Comparison of ENCODE assay signal across 11 cellular contexts in genomic region chr7:111796671-111797070, GRCh38.
DNase-seq lines count a peak whose midpoint lies in the region; ATAC-seq, FAIRE-seq and TF ChIP-seq lines count a peak whose summit lies in the region.
"Had no signal": no experiment of that assay in that cellular context is flagged by ENCODE, and none has a peak within 500 bp of the region (broad histone marks: within the 10 kb centered on the region; RNA-seq: fewer than 3 reads in every experiment).

No MANE protein-coding gene starts in this region.

- H4K20me1 ChIP-seq in HepG2 (ENCODE audit: insufficient read depth, low read length), result no peaks in the 10 kb centered on the region

- FAIRE-seq in HepG2 (lab: Jason Lieb, UNC) (no peak), frontal cortex (lab: Jason Lieb, UNC) (no peak)

- TF ChIP-seq POLR2A in HepG2 (IDR thresholded peaks at IDR 0.05; ENCODE audit: insufficient read depth in 1 of 2, low read depth in 2 of 2, low read length in 2 of 2) (no peak), right lobe of liver (IDR thresholded peaks at IDR 0.05) (no peak), erythroblast (IDR thresholded peaks at IDR 0.05; ENCODE audit: low read length) (no peak), testis (IDR thresholded peaks at IDR 0.05) (no peak), tibial nerve (IDR thresholded peaks at IDR 0.05) (no peak)

- H3K27me3 ChIP-seq in HepG2 (ENCODE audit: control insufficient read depth in 1 of 2, insufficient read depth in 2 of 2, low read length in 2 of 2) (no peaks in the 10 kb centered on the region), right lobe of liver (no peaks in the 10 kb centered on the region), NT2/D1 (ENCODE audit: insufficient read depth, insufficient read length) (no peaks in the 10 kb centered on the region), testis (no peaks in the 10 kb centered on the region), tibial nerve (no peaks in the 10 kb centered on the region)
- H3K27me3 ChIP-seq: dorsolateral prefrontal cortex had no signal

- H3K27ac ChIP-seq in HepG2 (ENCODE audit: extremely low read length, insufficient read depth, low read length) (no peak overlapping the region), right lobe of liver (no peak overlapping the region), testis (no peak overlapping the region), tibial nerve (no peak overlapping the region)
- H3K27ac ChIP-seq: C4-2B, dorsolateral prefrontal cortex had no signal

- H3K36me3 ChIP-seq in HepG2 (replicated peaks in 1 of 2; ENCODE audit: control insufficient read depth in 1 of 2, insufficient read depth in 2 of 2, low read length in 2 of 2) (peaks cover 0 to 1% of the 10 kb centered on the region in 2 experiments; a peak in 2 of 5 replicates), right lobe of liver (peaks cover 0 to 3% (median 0%) of the 10 kb centered on the region in 4 donors), NT2/D1 (ENCODE audit: insufficient read depth, insufficient read length, low read length) (no peaks in the 10 kb centered on the region), testis (ENCODE audit: low read depth, missing control alignments) (no peaks in the 10 kb centered on the region), tibial nerve (peaks cover 0 to 84% (median 0%) of the 10 kb centered on the region in 3 donors)

- POLR2A ChIA-PET in HepG2 (lab: Yijun Ruan, JAX), result no interaction called here

- WGBS in HepG2 (ENCODE audit: low lambda C conversion rate), result 88% methylated on average over 7 of the region's 7 CpGs
- 84% methylated on average over 7 of the region's 7 CpGs for WGBS in right lobe of liver (ENCODE audit: insufficient coverage, low coverage, low lambda C conversion rate, missing lambda C conversion rate)
- 85 to 86% methylated on average over 7 of the region's 7 CpGs for WGBS in testis, 2 donors
- 88 to 92% methylated on average over 7 of the region's 7 CpGs for WGBS in tibial nerve, 2 donors

- H3K79me2 ChIP-seq in HepG2 (ENCODE audit: insufficient read depth, low read length), result no peaks in the 10 kb centered on the region

- no peak overlapping the region for H3K9ac ChIP-seq in HepG2 (ENCODE audit: insufficient read depth, low read depth, low read length)
- H3K9ac ChIP-seq in NT2/D1 (ENCODE audit: insufficient read length, low read depth), result no peak overlapping the region

- H3K4me3 ChIP-seq in HepG2 (replicated peaks in 1 of 3; ENCODE audit: insufficient read depth in 1 of 3, low read depth in 2 of 3, low read length in 3 of 3) (no peak overlapping the region), right lobe of liver (no peak overlapping the region), NT2/D1 (ENCODE audit: insufficient read length, low read depth) (no peak overlapping the region), testis (no peak overlapping the region), tibial nerve (no peak overlapping the region)
- H3K4me3 ChIP-seq: dorsolateral prefrontal cortex had no signal

- DNase-seq in HepG2 (ENCODE audit: low spot score) (no peak), right lobe of liver (no peak), NT2/D1 (ENCODE audit: low read depth, low spot score) (peak; percentile 5), erythroblast (lab: John Stamatoyannopoulos, UW) (peak; percentile 30 to 34), testis (peak; percentile 23), frontal cortex (ENCODE audit: low spot score in 2 of 2) (no peak), tibial nerve (ENCODE audit: low spot score in 2 of 2) (no peak)
- DNase-seq in activated CD4-positive, CD25-positive, alpha-beta regulatory T cell (lab: John Stamatoyannopoulos, UW), result no peak
- DNase-seq: dorsolateral prefrontal cortex; stimulated activated naive CD4-positive, alpha-beta T cell treated with Interleukin-2 at 50 U/mL for 16 hours had no signal

- TF ChIP-seq CTCF in HepG2 (CRISPR knock-in tag; IDR thresholded peaks at IDR 0.05), result no peak
- TF ChIP-seq CTCF in right lobe of liver (IDR thresholded peaks at IDR 0.05), result no peak
- TF ChIP-seq CTCF in testis (IDR thresholded peaks at IDR 0.05), result no peak
- TF ChIP-seq CTCF in tibial nerve (IDR thresholded peaks at IDR 0.05), result no peak

- no peak overlapping the region for H2AFZ ChIP-seq in HepG2 (ENCODE audit: low read length)

- no TSS peak for BruUV-seq in HepG2 (replicated peaks; lab: Mats Ljungman, UMichigan)

- peaks cover 42% of the 10 kb centered on the region for H3K9me3 ChIP-seq in HepG2 (ENCODE audit: low read length)
- H3K9me3 ChIP-seq in right lobe of liver, result peaks cover 3 to 20% (median 9%) of the 10 kb centered on the region in 4 donors
- H3K9me3 ChIP-seq in NT2/D1 (ENCODE audit: insufficient read depth, low read length), result peaks cover 39% of the 10 kb centered on the region
- H3K9me3 ChIP-seq in testis, result no peaks in the 10 kb centered on the region
- peaks cover 0 to 73% (median 19%) of the 10 kb centered on the region in 4 donors for H3K9me3 ChIP-seq in tibial nerve

- CTCF ChIA-PET in HepG2 (lab: Yijun Ruan, JAX; ENCODE audit: low intra/inter-chr PET ratio, low total read pairs), result no interaction called here

- no peak for TF ChIP-seq RAD21 in HepG2 (CRISPR knock-in tag; IDR thresholded peaks at IDR 0.05)

- ATAC-seq in HepG2 (no peak), right lobe of liver (no peak)

- H3K4me2 ChIP-seq in HepG2 (ENCODE audit: low read depth, low read length), result no peak overlapping the region

- in situ Hi-C loops in HepG2 (cut with HindIII; ENCODE audit: extremely low pct_ligation_motif_present, low pct_unique_long_range_greater_than_20kb), result no loop called here

- intact Hi-C loops in HepG2 (cut with micrococcal nuclease; ENCODE audit: unreplicated experiment), result no loop called here
- intact Hi-C loops in right lobe of liver (cut with DNase I), result no loop called here
- intact Hi-C loops in testis (cut with DNase I; ENCODE audit: low total_unique reads), result no loop called here

- H3K4me1 ChIP-seq in HepG2 (ENCODE audit: insufficient read depth, low read length), result no peaks in the 10 kb centered on the region
- no peaks in the 10 kb centered on the region for H3K4me1 ChIP-seq in right lobe of liver
- H3K4me1 ChIP-seq in NT2/D1 (ENCODE audit: insufficient read depth, insufficient read length), result no peaks in the 10 kb centered on the region
- no peaks in the 10 kb centered on the region for H3K4me1 ChIP-seq in testis
- H3K4me1 ChIP-seq in tibial nerve, result no peaks in the 10 kb centered on the region

- no peak for TF ChIP-seq EP300 in HepG2 (IDR thresholded peaks at IDR 0.05; ENCODE audit: low read depth in 2 of 2, low read length in 2 of 2)
- no peak for TF ChIP-seq EP300 in HepG2 (CRISPR knock-in tag; IDR thresholded peaks at IDR 0.05; ENCODE audit: borderline replicate concordance)
- no peak for TF ChIP-seq EP300 in tibial nerve (IDR thresholded peaks at IDR 0.05)

TF ChIP-seq in HepG2, 621 proteins besides CTCF, POLR2A, EP300 and RAD21 (continues in another document):
- peak; percentile 60; the same call in 1 of the 2 replicates for TF ChIP-seq CBX5 (CRISPR knock-in tag; IDR thresholded peaks at IDR 0.05; ENCODE audit: borderline replicate concordance)
- no peak for TF ChIP-seq HDAC1 (CRISPR knock-in tag; IDR thresholded peaks at IDR 0.05)
- no peak for TF ChIP-seq ZNF644 (CRISPR knock-in tag; IDR thresholded peaks at IDR 0.05; ENCODE audit: low read depth)
- TF ChIP-seq ZNF280D (CRISPR knock-in tag; IDR thresholded peaks at IDR 0.05), result peak; percentile 95
- TF ChIP-seq ZKSCAN1 (IDR thresholded peaks at IDR 0.05; ENCODE audit: low read length), result peak; percentile 25; the same call in 1 of the 2 replicates

Comparison
In these comparisons a context has a peak if more than half of its experiments do, and no peak if none do; other contexts are left out.
1. DNase-seq: peak in NT2/D1 (single experiment), erythroblast (2 of 2) and testis (single experiment); none in HepG2 (single experiment), right lobe of liver (0 of 3), frontal cortex (0 of 2), tibial nerve (0 of 2) and activated CD4-positive, CD25-positive, alpha-beta regulatory T cell (0 of 4).